Comparison of ENCODE assay signal across 11 cellular contexts in the genomic region with DNA sequence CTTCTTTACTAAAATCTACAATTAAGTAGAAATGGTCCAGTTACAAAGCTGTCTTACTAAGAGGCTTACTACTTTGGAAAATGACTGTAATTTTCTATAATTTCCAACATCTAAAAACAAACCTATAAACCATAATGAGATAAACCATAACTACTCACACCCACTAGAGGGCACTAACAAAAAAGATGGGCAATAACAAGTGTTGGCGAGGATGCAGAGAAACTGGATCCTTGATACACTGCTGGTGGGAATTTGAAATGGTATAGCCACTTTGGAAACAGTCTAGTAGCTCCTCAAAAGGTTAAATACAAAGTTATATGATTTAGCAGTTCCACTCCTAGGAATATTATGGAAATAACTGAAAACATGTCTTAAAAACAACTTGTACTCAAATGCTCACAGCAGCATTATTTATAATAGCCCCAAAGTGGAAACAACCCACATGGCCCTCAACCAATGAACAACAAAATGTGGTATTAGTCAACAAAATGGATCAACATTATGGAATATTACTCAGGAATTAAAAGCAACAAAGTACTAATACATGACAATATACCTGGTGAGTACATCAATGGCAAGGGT. TPM values are rescaled to one million over a fixed set of nuclear protein-coding genes. Genes with fewer than 3 reads are reported as not detected.
DNase-seq lines count a peak whose midpoint lies in the region; ATAC-seq and TF ChIP-seq lines count a peak whose summit lies in the region.
"Had no signal": no experiment of that assay in that cellular context is flagged by ENCODE, and none has a peak within 500 bp of the region (broad histone marks: within the 10 kb centered on the region; RNA-seq: fewer than 3 reads in every experiment).

No MANE protein-coding gene starts in this region.

- H3K27me3 Mint-ChIP-seq in GM23338 (ENCODE audit: insufficient read depth, low read depth, poor library complexity) (peaks cover 3% of the 10 kb centered on the region), immature natural killer cell (ENCODE audit: low read depth in 3 of 3) (peaks cover 0 to 2% (median 0%) of the 10 kb centered on the region in 3 donors)

- 87 to 95% methylated on average over 1 of the region's 1 CpG for WGBS in lower leg skin, 2 donors

- no peak for TF ChIP-seq POLR2A in lower leg skin (IDR thresholded peaks at IDR 0.05)

- H4K20me1 ChIP-seq in GM23338 (replicated peaks; ENCODE audit: insufficient read depth) = no peaks in the 10 kb centered on the region

- POLR2A ChIA-PET in BJ (lab: Charles Lee) = no interaction called here

- no peak overlapping the region for H3K27ac ChIP-seq in GM23338 (ENCODE audit: low read depth)
- no peak overlapping the region for H3K27ac ChIP-seq in VCaP

- no peaks in the 10 kb centered on the region for H3K9me2 ChIP-seq in GM23338 (ENCODE audit: insufficient read depth)

- CTCF ChIA-PET in BJ (lab: Yijun Ruan, JAX) = interaction anchor here (0.9 to 9.0 kb wide), 3 partner anchors 11 to 533 kb away, joined by 3 to 169 read pairs (median 3); no protein-coding TSS in a partner anchor

- H3K4me2 ChIP-seq in GM23338 = no peak overlapping the region

- H3K27me3 ChIP-seq in BJ (ENCODE audit: control insufficient read depth, insufficient read depth, low read length) (peaks cover 2% of the 10 kb centered on the region; the same call in 1 of the 2 replicates), GM23338 (ENCODE audit: insufficient read depth) (no peaks in the 10 kb centered on the region)

- no peaks in the 10 kb centered on the region; the same call in 2 of the 3 replicates for H3K9me3 Mint-ChIP-seq in GM23338
- no peaks in the 10 kb centered on the region for H3K9me3 Mint-ChIP-seq in immature natural killer cell

- no peaks in the 10 kb centered on the region for H3F3A ChIP-seq in GM23338 (replicated peaks; ENCODE audit: low read depth)

- H3K36me3 ChIP-seq in BJ (ENCODE audit: control insufficient read depth, insufficient read depth, low read length) (no peaks in the 10 kb centered on the region), GM23338 (ENCODE audit: insufficient read depth) (no peaks in the 10 kb centered on the region)

- H3K4me3 Mint-ChIP-seq in GM23338 = no peak overlapping the region
- no peak overlapping the region for H3K4me3 Mint-ChIP-seq in immature natural killer cell

- no peak for ATAC-seq in GM23338
- ATAC-seq in GM18502 (IDR thresholded peaks at IDR 0.05; ENCODE audit: poor library complexity, unreplicated experiment) = no peak

- H3K4me1 ChIP-seq in GM23338 (ENCODE audit: insufficient read depth) = no peaks in the 10 kb centered on the region

- H3K4me3 ChIP-seq in BJ (ENCODE audit: low read depth, low read length) (no peak overlapping the region), GM23338 (no peak overlapping the region), lower leg skin (ENCODE audit: low read depth, poor library complexity, severe bottlenecking) (no peak overlapping the region)
- H3K4me3 ChIP-seq: skin epidermis had no signal

- no peak for DNase-seq in BJ (ENCODE audit: low read depth)
- DNase-seq in GM23338 (ENCODE audit: low spot score) = peak; percentile 55
- peak; percentile 23 to 30 (median 25) for DNase-seq in immature natural killer cell
- no peak for DNase-seq in H4 (ENCODE audit: low spot score)
- no peak for DNase-seq in lower leg skin (ENCODE audit: low spot score in 2 of 2)
- no peak for DNase-seq in activated CD4-positive, alpha-beta T cell treated with anti-CD3 and anti-CD28 coated beads, Interleukin-2, amount 50 U/mL, for 1 hour

- intact Hi-C loops in lower leg skin (cut with DNase I; ENCODE audit: low total_unique reads) = no loop called here

- no peaks in the 10 kb centered on the region for H3K79me2 ChIP-seq in GM23338 (replicated peaks; ENCODE audit: insufficient read depth)

- TF ChIP-seq CTCF in BJ (IDR thresholded peaks at IDR 0.05; ENCODE audit: insufficient read depth, low read depth, low read length) (peak; percentile 46), GM23338 (conservative IDR thresholded peaks at IDR 0.05; ENCODE audit: low read depth in 2 of 2) (peak; percentile 63 to 77), VCaP (conservative IDR thresholded peaks at IDR 0.05) (peak; percentile 49), lower leg skin (IDR thresholded peaks at IDR 0.05) (no peak)

- H2AFZ ChIP-seq in GM23338 = no peak overlapping the region

- H3K4me1 Mint-ChIP-seq in GM23338 = peaks cover 7% of the 10 kb centered on the region; the same call in 2 of the 3 replicates
- peaks cover 11 to 16% of the 10 kb centered on the region in 2 donors for H3K4me1 Mint-ChIP-seq in immature natural killer cell

- H3K36me3 Mint-ChIP-seq in GM23338 (ENCODE audit: low read depth) (no peaks in the 10 kb centered on the region), immature natural killer cell (peaks cover 6 to 18% (median 12%) of the 10 kb centered on the region in 3 donors)

- H3K27ac Mint-ChIP-seq in GM23338 (no peak overlapping the region), immature natural killer cell (peak overlapping the region in 3 of 6 donors; percentile 6 to 82 (median 8))

TF ChIP-seq in GM23338, 12 proteins besides CTCF, POLR2A, EP300 and RAD21 (continues in another document):
- TF ChIP-seq NANOG (IDR thresholded peaks at IDR 0.05; ENCODE audit: borderline replicate concordance) (no peak), STAT1 (IDR thresholded peaks at IDR 0.05; ENCODE audit: unreplicated experiment) (no peak), POLR2AphosphoS5 (IDR thresholded peaks at IDR 0.05; ENCODE audit: low read depth) (no peak), ZNF114 (CRISPR knock-in tag; IDR thresholded peaks at IDR 0.05) (no peak), EZH2 (IDR thresholded peaks at IDR 0.05; ENCODE audit: low read depth, unreplicated experiment) (no peak)
- TF ChIP-seq, protein P1, sequence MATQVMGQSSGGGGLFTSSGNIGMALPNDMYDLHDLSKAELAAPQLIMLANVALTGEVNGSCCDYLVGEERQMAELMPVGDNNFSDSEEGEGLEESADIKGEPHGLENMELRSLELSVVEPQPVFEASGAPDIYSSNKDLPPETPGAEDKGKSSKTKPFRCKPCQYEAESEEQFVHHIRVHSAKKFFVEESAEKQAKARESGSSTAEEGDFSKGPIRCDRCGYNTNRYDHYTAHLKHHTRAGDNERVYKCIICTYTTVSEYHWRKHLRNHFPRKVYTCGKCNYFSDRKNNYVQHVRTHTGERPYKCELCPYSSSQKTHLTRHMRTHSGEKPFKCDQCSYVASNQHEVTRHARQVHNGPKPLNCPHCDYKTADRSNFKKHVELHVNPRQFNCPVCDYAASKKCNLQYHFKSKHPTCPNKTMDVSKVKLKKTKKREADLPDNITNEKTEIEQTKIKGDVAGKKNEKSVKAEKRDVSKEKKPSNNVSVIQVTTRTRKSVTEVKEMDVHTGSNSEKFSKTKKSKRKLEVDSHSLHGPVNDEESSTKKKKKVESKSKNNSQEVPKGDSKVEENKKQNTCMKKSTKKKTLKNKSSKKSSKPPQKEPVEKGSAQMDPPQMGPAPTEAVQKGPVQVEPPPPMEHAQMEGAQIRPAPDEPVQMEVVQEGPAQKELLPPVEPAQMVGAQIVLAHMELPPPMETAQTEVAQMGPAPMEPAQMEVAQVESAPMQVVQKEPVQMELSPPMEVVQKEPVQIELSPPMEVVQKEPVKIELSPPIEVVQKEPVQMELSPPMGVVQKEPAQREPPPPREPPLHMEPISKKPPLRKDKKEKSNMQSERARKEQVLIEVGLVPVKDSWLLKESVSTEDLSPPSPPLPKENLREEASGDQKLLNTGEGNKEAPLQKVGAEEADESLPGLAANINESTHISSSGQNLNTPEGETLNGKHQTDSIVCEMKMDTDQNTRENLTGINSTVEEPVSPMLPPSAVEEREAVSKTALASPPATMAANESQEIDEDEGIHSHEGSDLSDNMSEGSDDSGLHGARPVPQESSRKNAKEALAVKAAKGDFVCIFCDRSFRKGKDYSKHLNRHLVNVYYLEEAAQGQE (IDR thresholded peaks at IDR 0.05; ENCODE audit: unreplicated experiment) = no peak
- TF ChIP-seq, protein P2, sequence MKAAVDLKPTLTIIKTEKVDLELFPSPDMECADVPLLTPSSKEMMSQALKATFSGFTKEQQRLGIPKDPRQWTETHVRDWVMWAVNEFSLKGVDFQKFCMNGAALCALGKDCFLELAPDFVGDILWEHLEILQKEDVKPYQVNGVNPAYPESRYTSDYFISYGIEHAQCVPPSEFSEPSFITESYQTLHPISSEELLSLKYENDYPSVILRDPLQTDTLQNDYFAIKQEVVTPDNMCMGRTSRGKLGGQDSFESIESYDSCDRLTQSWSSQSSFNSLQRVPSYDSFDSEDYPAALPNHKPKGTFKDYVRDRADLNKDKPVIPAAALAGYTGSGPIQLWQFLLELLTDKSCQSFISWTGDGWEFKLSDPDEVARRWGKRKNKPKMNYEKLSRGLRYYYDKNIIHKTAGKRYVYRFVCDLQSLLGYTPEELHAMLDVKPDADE (IDR thresholded peaks at IDR 0.05) = no peak

RNA-seq across cellular contexts. Expression of a gene that starts 50.6 kb away (rescaled TPM):
- not detected in 2 replicates for polyA plus RNA-seq in BJ (2011; rRNA removed)
- polyA minus RNA-seq in BJ (2011; rRNA and poly(A)+ RNA removed) = not detected in 2 replicates
- total RNA-seq in GM23338 (2014; rRNA removed; shearing (Covaris generic)) = not detected in 2 replicates
- polyA plus RNA-seq in GM23338 (2016; fragmentation: Nextera tagmentation; extraction: Ambion mirVana) = not detected in 2 replicates
- polyA plus RNA-seq in immature natural killer cell = not detected
- not detected in 2 replicates for total RNA-seq in H4 (2014; rRNA removed; shearing (Covaris generic))
- not detected for total RNA-seq in lower leg skin
- total RNA-seq: dermis microvascular lymphatic vessel endothelial cell, RPMI7951 had no signal

Comparison
In these comparisons a context has a peak if more than half of its experiments do, and no peak if none do; other contexts are left out.
1. DNase-seq: peak in GM23338 (single experiment) and immature natural killer cell (3 of 3); none in BJ (single experiment), H4 (single experiment), lower leg skin (0 of 2) and activated CD4-positive, alpha-beta T cell treated with anti-CD3 and anti-CD28 coated beads, Interleukin-2, amount 50 U/mL, for 1 hour (single experiment).
2. CTCF ChIP-seq: peak in BJ (single experiment), GM23338 (2 of 2) and VCaP (single experiment); none in lower leg skin (0 of 3).